1 cellular context compared by ENCODE assay signal in genomic region chr10:97318772-97319651, GRCh38.
TF ChIP-seq lines count a peak whose summit lies in the region.

FRAT1 (plus strand) TSS chr10:97319271; CDS start chr10:97319454, 183 bp downstream.

TF ChIP-seq in HepG2, 621 proteins besides CTCF, POLR2A, EP300 and RAD21 (continued from another document and continues in another):
- no peak for TF ChIP-seq HNF1B (CRISPR knock-in tag; IDR thresholded peaks at IDR 0.05)
- TF ChIP-seq FOXK1 (CRISPR knock-in tag; IDR thresholded peaks at IDR 0.05; ENCODE audit: borderline replicate concordance, low read depth) = peak; percentile 89
- TF ChIP-seq, protein P1, sequence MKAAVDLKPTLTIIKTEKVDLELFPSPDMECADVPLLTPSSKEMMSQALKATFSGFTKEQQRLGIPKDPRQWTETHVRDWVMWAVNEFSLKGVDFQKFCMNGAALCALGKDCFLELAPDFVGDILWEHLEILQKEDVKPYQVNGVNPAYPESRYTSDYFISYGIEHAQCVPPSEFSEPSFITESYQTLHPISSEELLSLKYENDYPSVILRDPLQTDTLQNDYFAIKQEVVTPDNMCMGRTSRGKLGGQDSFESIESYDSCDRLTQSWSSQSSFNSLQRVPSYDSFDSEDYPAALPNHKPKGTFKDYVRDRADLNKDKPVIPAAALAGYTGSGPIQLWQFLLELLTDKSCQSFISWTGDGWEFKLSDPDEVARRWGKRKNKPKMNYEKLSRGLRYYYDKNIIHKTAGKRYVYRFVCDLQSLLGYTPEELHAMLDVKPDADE (CRISPR knock-in tag; IDR thresholded peaks at IDR 0.05) = no peak
- no peak for TF ChIP-seq CBFB (CRISPR knock-in tag; IDR thresholded peaks at IDR 0.05)
- TF ChIP-seq ZNF274 (CRISPR knock-in tag; IDR thresholded peaks at IDR 0.05) = peak; percentile 52; the same call in 1 of the 2 replicates
- no peak for TF ChIP-seq PRDM15 (CRISPR knock-in tag; IDR thresholded peaks at IDR 0.05)
- no peak for TF ChIP-seq FIP1L1 (IDR thresholded peaks at IDR 0.05; ENCODE audit: borderline replicate concordance, insufficient read depth, low read depth, low read length)
- no peak for TF ChIP-seq SMC3 (IDR thresholded peaks at IDR 0.05; ENCODE audit: low read length)
- peak; percentile 26; the same call in 1 of the 2 replicates for TF ChIP-seq ZNF605 (CRISPR knock-in tag; IDR thresholded peaks at IDR 0.05)
- 0 out of 2 replicates have a peak, but pooled peaks have one; percentile 43 for TF ChIP-seq ATF2 (CRISPR knock-in tag; IDR thresholded peaks at IDR 0.05)
- no peak for TF ChIP-seq BORCS8-MEF2B (CRISPR knock-in tag; IDR thresholded peaks at IDR 0.05)
- peak; percentile 20; the same call in 1 of the 2 replicates for TF ChIP-seq SPEN (CRISPR knock-in tag; IDR thresholded peaks at IDR 0.05; ENCODE audit: low read depth)
- no peak for TF ChIP-seq PRPF4 (IDR thresholded peaks at IDR 0.05; ENCODE audit: low read depth, low read length, poor library complexity, severe bottlenecking)
- 0 out of 2 replicates have a peak, but pooled peaks have one; percentile 33 for TF ChIP-seq MED1 (CRISPR knock-in tag; IDR thresholded peaks at IDR 0.05)
- 0 out of 2 replicates have a peak, but pooled peaks have one; percentile 19 for TF ChIP-seq NRL (CRISPR knock-in tag; IDR thresholded peaks at IDR 0.05; ENCODE audit: borderline replicate concordance)
- TF ChIP-seq ZNF251 (CRISPR knock-in tag; IDR thresholded peaks at IDR 0.05) = no peak
- TF ChIP-seq ZC3H13 (CRISPR knock-in tag; IDR thresholded peaks at IDR 0.05) = no peak
- TF ChIP-seq HOXA5 (CRISPR knock-in tag; IDR thresholded peaks at IDR 0.05) = no peak
- no peak for TF ChIP-seq RBAK (CRISPR knock-in tag; IDR thresholded peaks at IDR 0.05)
- TF ChIP-seq ZNF775 (CRISPR knock-in tag; IDR thresholded peaks at IDR 0.05; ENCODE audit: borderline replicate concordance) = no peak
- TF ChIP-seq TP53 (CRISPR knock-in tag; conservative IDR thresholded peaks at IDR 0.05) = no peak
- TF ChIP-seq KMT2B (CRISPR knock-in tag; IDR thresholded peaks at IDR 0.05) = peak; percentile 37; the same call in 1 of the 2 replicates
- 0 out of 2 replicates have a peak, but pooled peaks have one; percentile 36 for TF ChIP-seq NR2C2 (CRISPR knock-in tag; IDR thresholded peaks at IDR 0.05; ENCODE audit: borderline replicate concordance)
- TF ChIP-seq ZNF879 (CRISPR knock-in tag; IDR thresholded peaks at IDR 0.05) = no peak
- TF ChIP-seq HNRNPH1 (optimal IDR thresholded peaks at IDR 0.05; ENCODE audit: low read depth, low read length) = no peak
- TF ChIP-seq MXD1 (CRISPR knock-in tag; IDR thresholded peaks at IDR 0.05) = peak; percentile 52; the same call in 1 of the 2 replicates
- 0 out of 2 replicates have a peak, but pooled peaks have one; percentile 25 for TF ChIP-seq ZBTB38 (CRISPR knock-in tag; IDR thresholded peaks at IDR 0.05)
- no peak for TF ChIP-seq NFKBIZ (CRISPR knock-in tag; IDR thresholded peaks at IDR 0.05)
- TF ChIP-seq, protein P2, sequence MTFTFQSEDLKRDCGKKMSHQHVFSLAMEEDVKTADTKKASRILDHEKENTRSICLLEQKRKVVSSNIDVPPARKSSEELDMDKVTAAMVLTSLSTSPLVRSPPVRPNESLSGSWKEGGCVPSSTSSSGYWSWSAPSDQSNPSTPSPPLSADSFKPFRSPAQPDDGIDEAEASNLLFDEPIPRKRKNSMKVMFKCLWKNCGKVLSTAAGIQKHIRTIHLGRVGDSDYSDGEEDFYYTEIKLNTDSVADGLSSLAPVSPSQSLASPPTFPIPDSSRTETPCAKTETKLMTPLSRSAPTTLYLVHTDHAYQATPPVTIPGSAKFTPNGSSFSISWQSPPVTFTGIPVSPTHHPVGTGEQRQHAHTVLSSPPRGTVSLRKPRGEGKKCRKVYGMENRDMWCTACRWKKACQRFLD (CRISPR knock-in tag; IDR thresholded peaks at IDR 0.05; ENCODE audit: borderline replicate concordance) = no peak
- no peak for TF ChIP-seq ZSCAN12 (CRISPR knock-in tag; IDR thresholded peaks at IDR 0.05)
- TF ChIP-seq ZNF556 (CRISPR knock-in tag; IDR thresholded peaks at IDR 0.05; ENCODE audit: borderline replicate concordance) = no peak
- no peak for TF ChIP-seq MATR3 (CRISPR knock-in tag; IDR thresholded peaks at IDR 0.05)
- TF ChIP-seq ELF4 (CRISPR knock-in tag; IDR thresholded peaks at IDR 0.05; ENCODE audit: borderline replicate concordance) = peak; percentile 21; the same call in 1 of the 2 replicates
- 0 out of 2 replicates have a peak, but pooled peaks have one; percentile 54 for TF ChIP-seq ZNF724P (CRISPR knock-in tag; IDR thresholded peaks at IDR 0.05; ENCODE audit: borderline replicate concordance)
- TF ChIP-seq, protein P3, sequence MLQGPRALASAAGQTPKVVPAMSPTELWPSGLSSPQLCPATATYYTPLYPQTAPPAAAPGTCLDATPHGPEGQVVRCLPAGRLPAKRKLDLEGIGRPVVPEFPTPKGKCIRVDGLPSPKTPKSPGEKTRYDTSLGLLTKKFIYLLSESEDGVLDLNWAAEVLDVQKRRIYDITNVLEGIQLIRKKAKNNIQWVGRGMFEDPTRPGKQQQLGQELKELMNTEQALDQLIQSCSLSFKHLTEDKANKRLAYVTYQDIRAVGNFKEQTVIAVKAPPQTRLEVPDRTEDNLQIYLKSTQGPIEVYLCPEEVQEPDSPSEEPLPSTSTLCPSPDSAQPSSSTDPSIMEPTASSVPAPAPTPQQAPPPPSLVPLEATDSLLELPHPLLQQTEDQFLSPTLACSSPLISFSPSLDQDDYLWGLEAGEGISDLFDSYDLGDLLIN (CRISPR knock-in tag; IDR thresholded peaks at IDR 0.05; ENCODE audit: borderline replicate concordance) = no peak; the same call in 1 of the 2 replicates
- TF ChIP-seq ATM (IDR thresholded peaks at IDR 0.05; ENCODE audit: borderline replicate concordance) = no peak
- TF ChIP-seq CAMTA2 (CRISPR knock-in tag; IDR thresholded peaks at IDR 0.05; ENCODE audit: borderline replicate concordance) = peak; percentile 58; the same call in 1 of the 2 replicates
- no peak for TF ChIP-seq FOXC1 (CRISPR knock-in tag; IDR thresholded peaks at IDR 0.05; ENCODE audit: borderline replicate concordance)
- TF ChIP-seq ZNF747 (CRISPR knock-in tag; IDR thresholded peaks at IDR 0.05; ENCODE audit: borderline replicate concordance) = no peak
- TF ChIP-seq ZNF709 (CRISPR knock-in tag; IDR thresholded peaks at IDR 0.05) = no peak
- TF ChIP-seq ZNF510 (CRISPR knock-in tag; IDR thresholded peaks at IDR 0.05; ENCODE audit: low read depth) = 0 out of 2 replicates have a peak, but pooled peaks have one; percentile 33
- TF ChIP-seq, protein P4, sequence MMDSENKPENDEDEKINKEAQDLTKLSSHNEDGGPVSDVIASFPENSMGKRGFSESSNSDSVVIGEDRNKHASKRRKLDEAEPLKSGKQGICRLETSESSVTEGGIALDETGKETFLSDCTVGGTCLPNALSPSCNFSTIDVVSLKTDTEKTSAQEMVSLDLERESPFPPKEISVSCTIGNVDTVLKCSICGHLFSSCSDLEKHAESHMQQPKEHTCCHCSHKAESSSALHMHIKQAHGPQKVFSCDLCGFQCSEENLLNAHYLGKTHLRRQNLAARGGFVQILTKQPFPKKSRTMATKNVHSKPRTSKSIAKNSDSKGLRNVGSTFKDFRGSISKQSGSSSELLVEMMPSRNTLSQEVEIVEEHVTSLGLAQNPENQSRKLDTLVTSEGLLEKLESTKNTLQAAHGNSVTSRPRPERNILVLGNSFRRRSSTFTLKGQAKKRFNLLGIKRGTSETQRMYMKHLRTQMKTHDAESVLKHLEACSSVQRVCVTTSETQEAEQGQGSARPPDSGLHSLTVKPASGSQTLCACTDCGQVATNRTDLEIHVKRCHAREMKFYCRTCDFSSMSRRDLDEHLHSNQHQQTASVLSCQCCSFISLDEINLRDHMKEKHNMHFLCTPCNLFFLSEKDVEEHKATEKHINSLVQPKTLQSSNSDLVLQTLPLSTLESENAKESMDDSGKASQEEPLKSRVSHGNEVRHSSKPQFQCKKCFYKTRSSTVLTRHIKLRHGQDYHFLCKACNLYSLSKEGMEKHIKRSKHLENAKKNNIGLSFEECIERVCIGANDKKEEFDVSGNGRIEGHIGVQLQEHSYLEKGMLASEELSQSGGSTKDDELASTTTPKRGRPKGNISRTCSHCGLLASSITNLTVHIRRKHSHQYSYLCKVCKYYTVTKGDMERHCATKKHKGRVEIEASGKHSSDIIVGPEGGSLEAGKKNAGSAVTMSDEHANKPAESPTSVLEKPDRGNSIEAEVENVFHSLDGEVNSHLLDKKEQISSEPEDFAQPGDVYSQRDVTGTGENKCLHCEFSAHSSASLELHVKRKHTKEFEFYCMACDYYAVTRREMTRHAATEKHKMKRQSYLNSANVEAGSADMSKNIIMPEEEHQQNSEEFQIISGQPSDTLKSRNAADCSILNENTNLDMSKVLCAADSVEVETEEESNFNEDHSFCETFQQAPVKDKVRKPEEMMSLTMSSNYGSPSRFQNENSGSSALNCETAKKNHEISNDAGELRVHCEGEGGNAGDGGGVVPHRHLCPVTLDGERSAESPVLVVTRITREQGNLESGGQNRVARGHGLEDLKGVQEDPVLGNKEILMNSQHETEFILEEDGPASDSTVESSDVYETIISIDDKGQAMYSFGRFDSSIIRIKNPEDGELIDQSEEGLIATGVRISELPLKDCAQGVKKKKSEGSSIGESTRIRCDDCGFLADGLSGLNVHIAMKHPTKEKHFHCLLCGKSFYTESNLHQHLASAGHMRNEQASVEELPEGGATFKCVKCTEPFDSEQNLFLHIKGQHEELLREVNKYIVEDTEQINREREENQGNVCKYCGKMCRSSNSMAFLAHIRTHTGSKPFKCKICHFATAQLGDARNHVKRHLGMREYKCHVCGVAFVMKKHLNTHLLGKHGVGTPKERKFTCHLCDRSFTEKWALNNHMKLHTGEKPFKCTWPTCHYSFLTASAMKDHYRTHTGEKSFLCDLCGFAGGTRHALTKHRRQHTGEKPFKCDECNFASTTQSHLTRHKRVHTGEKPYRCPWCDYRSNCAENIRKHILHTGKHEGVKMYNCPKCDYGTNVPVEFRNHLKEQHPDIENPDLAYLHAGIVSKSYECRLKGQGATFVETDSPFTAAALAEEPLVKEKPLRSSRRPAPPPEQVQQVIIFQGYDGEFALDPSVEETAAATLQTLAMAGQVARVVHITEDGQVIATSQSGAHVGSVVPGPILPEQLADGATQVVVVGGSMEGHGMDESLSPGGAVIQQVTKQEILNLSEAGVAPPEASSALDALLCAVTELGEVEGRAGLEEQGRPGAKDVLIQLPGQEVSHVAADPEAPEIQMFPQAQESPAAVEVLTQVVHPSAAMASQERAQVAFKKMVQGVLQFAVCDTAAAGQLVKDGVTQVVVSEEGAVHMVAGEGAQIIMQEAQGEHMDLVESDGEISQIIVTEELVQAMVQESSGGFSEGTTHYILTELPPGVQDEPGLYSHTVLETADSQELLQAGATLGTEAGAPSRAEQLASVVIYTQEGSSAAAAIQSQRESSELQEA (CRISPR knock-in tag; IDR thresholded peaks at IDR 0.05; ENCODE audit: not compliant biosample characterization) = no peak
- TF ChIP-seq SRF (IDR thresholded peaks at IDR 0.05; ENCODE audit: low read depth, low read length) = no peak
